15 cellular contexts compared by ENCODE assay signal in the genomic region with DNA sequence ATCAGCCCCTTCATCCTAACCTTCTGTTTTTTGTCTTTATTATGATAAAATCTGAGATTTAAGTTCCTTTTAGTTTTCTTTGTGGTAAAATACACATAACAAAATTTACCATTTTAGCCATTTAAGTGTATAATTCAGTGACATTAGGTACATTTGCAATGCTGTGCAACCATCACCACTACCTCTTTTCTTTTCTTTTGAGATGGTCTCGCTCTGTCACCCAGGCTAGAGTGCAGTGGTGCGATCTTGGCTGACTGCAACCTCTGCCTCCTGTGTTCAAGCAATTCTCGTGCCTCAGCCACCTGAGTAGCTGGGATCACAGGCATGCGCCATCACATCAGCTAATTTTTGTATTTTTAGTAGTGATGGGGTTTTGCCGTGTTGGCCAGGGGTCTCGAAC. TPM values are rescaled to one million over a fixed set of nuclear protein-coding genes. Genes with fewer than 3 reads are reported as not detected.
DNase-seq lines count a peak whose midpoint lies in the region; ATAC-seq and TF ChIP-seq lines count a peak whose summit lies in the region.
"Had no signal": no experiment of that assay in that cellular context is flagged by ENCODE, and none has a peak within 500 bp of the region (broad histone marks: within the 10 kb centered on the region; RNA-seq: fewer than 3 reads in every experiment).

No MANE protein-coding gene starts in this region.

- H3K79me2 ChIP-seq in DND-41 (ENCODE audit: insufficient read depth, low read length) (no peaks in the 10 kb centered on the region), KMS-11 (ENCODE audit: insufficient read depth, low read depth) (no peaks in the 10 kb centered on the region), neural progenitor cell (ENCODE audit: low read depth) (no peaks in the 10 kb centered on the region)

- H3K4me3 Mint-ChIP-seq in activated B cell treated with CpG ODN at 0.5 μM for 24 hours (no peak overlapping the region), neural progenitor cell (no peak overlapping the region)
- no peak overlapping the region for H3K4me3 Mint-ChIP-seq in activated T-cell treated with anti-CD3 and anti-CD28 coated beads, Interleukin-2, amount 50 U/mL, for 24 hours
- H3K4me3 Mint-ChIP-seq: activated CD4-positive, alpha-beta memory T cell treated with anti-CD3 and anti-CD28 coated beads, Interleukin-2, amount 10 ng/mL, durations not matched to agents 7 days and 5 days; activated naive CD8-positive, alpha-beta T cell treated with anti-CD3 and anti-CD28 coated beads for 36 hours had no signal

- no peaks in the 10 kb centered on the region for H3K27me3 ChIP-seq in DND-41 (ENCODE audit: insufficient read depth, low read length, poor library complexity)
- H3K27me3 ChIP-seq in KMS-11 (ENCODE audit: insufficient read depth, low read depth): no peaks in the 10 kb centered on the region
- H3K27me3 ChIP-seq in neural progenitor cell: no peaks in the 10 kb centered on the region
- H3K27me3 ChIP-seq: SJCRH30, thyroid gland had no signal

- H3K4me2 ChIP-seq in DND-41 (ENCODE audit: insufficient read depth, low read length) (peak overlapping the region; percentile 11; the same call in 1 of the 2 replicates), KMS-11 (peak overlapping the region; percentile 13; the same call in 1 of the 2 replicates), neural progenitor cell (no peak overlapping the region)

- ATAC-seq in DND-41 (ENCODE audit: insufficient read depth, low read depth) (no peak), activated B cell treated with CpG ODN at 0.5 μM for 24 hours (ENCODE audit: low read depth) (peak; percentile 54)

- POLR2A ChIA-PET in activated B cell treated with CpG ODN at 0.5 μM for 24 hours (lab: Charles Lee): interaction anchor here (0.6 kb wide), 1 partner anchor 72 kb away, joined by 4 read pairs; no protein-coding TSS in a partner anchor

- H2AFZ ChIP-seq in DND-41 (ENCODE audit: low read depth, low read length) (0 out of 2 replicates have a peak overlapping the region, but pooled peaks have one; percentile 12), KMS-11 (ENCODE audit: low read depth) (peak overlapping the region; percentile 27; the same call in 1 of the 2 replicates), neural progenitor cell (replicated peaks) (peak overlapping the region; percentile 33)

- H3K9me3 Mint-ChIP-seq in activated B cell treated with CpG ODN at 0.5 μM for 24 hours (no peaks in the 10 kb centered on the region), neural progenitor cell (no peaks in the 10 kb centered on the region)
- no peaks in the 10 kb centered on the region for H3K9me3 Mint-ChIP-seq in activated T-cell treated with anti-CD3 and anti-CD28 coated beads, Interleukin-2, amount 50 U/mL, for 24 hours
- H3K9me3 Mint-ChIP-seq: activated CD4-positive, alpha-beta memory T cell treated with anti-CD3 and anti-CD28 coated beads, Interleukin-2, amount 10 ng/mL, durations not matched to agents 7 days and 5 days; activated naive CD8-positive, alpha-beta T cell treated with anti-CD3 and anti-CD28 coated beads for 36 hours; dendritic cell treated with granulocyte-macrophage colony-stimulating factor and Interleukin-4, amounts not matched to agents 40 ng/mL and 50 ng/mL, for 4 days; HFFc6 had no signal

- H3K36me3 Mint-ChIP-seq in activated B cell treated with CpG ODN at 0.5 μM for 24 hours (ENCODE audit: low read depth) (no peaks in the 10 kb centered on the region), neural progenitor cell (no peaks in the 10 kb centered on the region)
- H3K36me3 Mint-ChIP-seq in activated T-cell treated with anti-CD3 and anti-CD28 coated beads, Interleukin-2, amount 50 U/mL, for 24 hours (ENCODE audit: low read depth): no peaks in the 10 kb centered on the region
- H3K36me3 Mint-ChIP-seq: activated naive CD8-positive, alpha-beta T cell treated with anti-CD3 and anti-CD28 coated beads for 36 hours had no signal

- H3K4me3 ChIP-seq in DND-41 (ENCODE audit: low read depth in 1 of 2, low read length in 2 of 2) (no peak overlapping the region), KMS-11 (IDR thresholded peaks at IDR 0.05; ENCODE audit: insufficient read depth, low read depth, low read length) (no peak overlapping the region), neural progenitor cell (no peak overlapping the region)
- H3K4me3 ChIP-seq: psoas muscle, SJCRH30, thyroid gland had no signal

- CTCF ChIA-PET in activated B cell treated with CpG ODN at 0.5 μM for 24 hours (lab: Charles Lee): interaction anchor here (0.7 to 1.6 kb wide), 2 partner anchors 13 to 94 kb away, joined by 3 to 4 read pairs; no protein-coding TSS in a partner anchor

- H3K9ac ChIP-seq in DND-41 (ENCODE audit: low read depth, low read length) (no peak overlapping the region), KMS-11 (no peak overlapping the region), neural progenitor cell (no peak overlapping the region)

- peaks cover 3% of the 10 kb centered on the region for H3F3A ChIP-seq in neural progenitor cell (ENCODE audit: low read depth)

- H3K27ac ChIP-seq in DND-41 (ENCODE audit: low read length) (no peak overlapping the region), KMS-11 (no peak overlapping the region), neural progenitor cell (no peak overlapping the region), caudate nucleus (ENCODE audit: low read depth, low read length) (no peak overlapping the region)
- H3K27ac ChIP-seq: psoas muscle, SJCRH30, thyroid gland had no signal

- no peaks in the 10 kb centered on the region for H3K36me3 ChIP-seq in DND-41 (ENCODE audit: insufficient read depth, low read length)
- no peaks in the 10 kb centered on the region for H3K36me3 ChIP-seq in KMS-11 (ENCODE audit: insufficient read depth)
- H3K36me3 ChIP-seq in neural progenitor cell: no peaks in the 10 kb centered on the region
- H3K36me3 ChIP-seq: SJCRH30, thyroid gland had no signal

- H4K20me1 ChIP-seq in DND-41 (ENCODE audit: insufficient read depth, low read length): no peaks in the 10 kb centered on the region
- H4K20me1 ChIP-seq in KMS-11 (ENCODE audit: insufficient read depth): no peaks in the 10 kb centered on the region
- no peaks in the 10 kb centered on the region for H4K20me1 ChIP-seq in neural progenitor cell (ENCODE audit: low read depth)

- H3K27ac Mint-ChIP-seq in activated B cell treated with CpG ODN at 0.5 μM for 24 hours (no peak overlapping the region), neural progenitor cell (no peak overlapping the region)
- H3K27ac Mint-ChIP-seq in activated T-cell treated with anti-CD3 and anti-CD28 coated beads, Interleukin-2, amount 50 U/mL, for 24 hours: no peak overlapping the region
- H3K27ac Mint-ChIP-seq: activated CD4-positive, alpha-beta memory T cell treated with anti-CD3 and anti-CD28 coated beads, Interleukin-2, amount 10 ng/mL, durations not matched to agents 7 days and 5 days; activated naive CD8-positive, alpha-beta T cell treated with anti-CD3 and anti-CD28 coated beads for 36 hours; dendritic cell treated with granulocyte-macrophage colony-stimulating factor and Interleukin-4, amounts not matched to agents 40 ng/mL and 50 ng/mL, for 4 days; HFFc6 had no signal

- H3K4me1 ChIP-seq in DND-41 (ENCODE audit: insufficient read depth, low read length): peaks cover 1% of the 10 kb centered on the region
- no peaks in the 10 kb centered on the region for H3K4me1 ChIP-seq in KMS-11 (ENCODE audit: low read depth, poor library complexity, severe bottlenecking)
- H3K4me1 ChIP-seq in neural progenitor cell: no peaks in the 10 kb centered on the region
- H3K4me1 ChIP-seq: SJCRH30, thyroid gland had no signal

- no peaks in the 10 kb centered on the region for H3K27me3 Mint-ChIP-seq in activated B cell treated with CpG ODN at 0.5 μM for 24 hours
- peaks cover 4% of the 10 kb centered on the region for H3K27me3 Mint-ChIP-seq in neural progenitor cell (ENCODE audit: insufficient read depth, low read depth)
- no peaks in the 10 kb centered on the region for H3K27me3 Mint-ChIP-seq in activated T-cell treated with anti-CD3 and anti-CD28 coated beads, Interleukin-2, amount 50 U/mL, for 24 hours
- H3K27me3 Mint-ChIP-seq: activated naive CD8-positive, alpha-beta T cell treated with anti-CD3 and anti-CD28 coated beads for 36 hours; dendritic cell treated with granulocyte-macrophage colony-stimulating factor and Interleukin-4, amounts not matched to agents 40 ng/mL and 50 ng/mL, for 4 days had no signal

- no peak for TF ChIP-seq CTCF in DND-41 (IDR thresholded peaks at IDR 0.05; ENCODE audit: borderline replicate concordance, extremely low read depth, low read length, poor library complexity, severe bottlenecking)
- TF ChIP-seq CTCF in KMS-11 (conservative IDR thresholded peaks at IDR 0.05; ENCODE audit: low read depth, low read length): no peak
- TF ChIP-seq CTCF in activated B cell treated with CpG ODN at 0.5 μM for 24 hours (IDR thresholded peaks at IDR 0.05): no peak
- TF ChIP-seq CTCF in neural progenitor cell (IDR thresholded peaks at IDR 0.05): no peak

- DNase-seq in DND-41: no peak
- DNase-seq in activated B cell treated with CpG ODN at 0.5 μM for 24 hours: no peak
- DNase-seq in neural progenitor cell (ENCODE audit: low spot score): no peak
- no peak for DNase-seq in activated T-cell treated with anti-CD3 and anti-CD28 coated beads, Interleukin-2, amount 50 U/mL, for 24 hours
- no peak for DNase-seq in stimulated activated CD4-positive, alpha-beta T cell treated with anti-CD3 and anti-CD28 coated beads, Interleukin-4, amount 100 ng/mL, for 24 hours
- DNase-seq in caudate nucleus (lab: John Stamatoyannopoulos, UW): no peak
- DNase-seq: hypothalamus, psoas muscle, thyroid gland had no signal

- H3K4me1 Mint-ChIP-seq in activated B cell treated with CpG ODN at 0.5 μM for 24 hours (peaks cover 8% of the 10 kb centered on the region), neural progenitor cell (peaks cover 3% of the 10 kb centered on the region)
- H3K4me1 Mint-ChIP-seq in activated T-cell treated with anti-CD3 and anti-CD28 coated beads, Interleukin-2, amount 50 U/mL, for 24 hours (ENCODE audit: low read depth): peaks cover 7% of the 10 kb centered on the region

- H3K9me3 ChIP-seq in DND-41 (ENCODE audit: insufficient read depth, low read length, severe bottlenecking) (no peaks in the 10 kb centered on the region), neural progenitor cell (ENCODE audit: low read depth) (no peaks in the 10 kb centered on the region)
- H3K9me3 ChIP-seq: psoas muscle, SJCRH30, thyroid gland had no signal

- intact Hi-C loops in activated B cell treated with CpG ODN at 0.5 μM for 24 hours (cut with micrococcal nuclease): no loop called here

RNA-seq across cellular contexts. Expression of gene RAB11A, which starts 6.2 kb away (rescaled TPM):
- total RNA-seq in activated B cell treated with CpG ODN at 0.5 μM for 24 hours: 98.2 and 104 TPM in 2 replicates
- 261 and 482 TPM in 2 replicates for total RNA-seq in neural progenitor cell (ENCODE audit: low replicate concordance)
